ENCODE assay signal across 15 cellular contexts in the genomic region with DNA sequence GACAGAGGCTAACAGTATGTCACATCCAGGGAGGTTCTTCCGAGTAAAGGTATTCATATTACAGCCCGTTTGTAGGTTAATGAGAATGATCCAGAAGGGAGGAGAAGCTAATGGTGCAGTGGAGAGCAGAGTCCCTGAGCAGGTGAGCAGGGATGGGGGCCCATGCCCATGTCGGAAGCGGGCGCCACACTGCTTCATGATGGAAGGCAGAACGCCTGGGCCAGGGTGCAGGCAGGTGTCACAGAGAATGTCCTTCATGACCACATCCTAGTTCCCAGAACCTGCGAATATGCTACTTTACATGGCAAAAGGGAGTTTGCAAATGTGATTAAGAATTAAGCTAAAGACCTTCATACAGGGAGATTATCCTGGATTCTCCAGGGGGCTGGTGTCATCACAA. TPM values are rescaled to one million over a fixed set of nuclear protein-coding genes. Genes with fewer than 3 reads are reported as not detected.
DNase-seq lines count a peak whose midpoint lies in the region; ATAC-seq and TF ChIP-seq lines count a peak whose summit lies in the region.
"Had no signal": no experiment of that assay in that cellular context is flagged by ENCODE, and none has a peak within 500 bp of the region (broad histone marks: within the 10 kb centered on the region; RNA-seq: fewer than 3 reads in every experiment).

No MANE protein-coding gene starts in this region.

- peaks cover 14 to 24% of the 10 kb centered on the region in 2 donors for H3K27me3 Mint-ChIP-seq in CD8-positive, alpha-beta memory T cell
- H3K27me3 Mint-ChIP-seq in activated T-helper 2 cell treated with anti-CD3 and anti-CD28 coated beads, Interferon-gamma antibody, Interleukin-2, Interleukin-4, amounts not matched to agents 10 μg/mL and 5 μg/mL and 100 μg/mL, durations not matched to agents 14 hours and 24 hours and 36 hours (ENCODE audit: low read depth): peaks cover 49% of the 10 kb centered on the region
- peaks cover 37% of the 10 kb centered on the region for H3K27me3 Mint-ChIP-seq in nephron progenitor cell (ENCODE audit: low read depth, poor library complexity)
- H3K27me3 Mint-ChIP-seq in activated naive CD8-positive, alpha-beta T cell treated with anti-CD3 and anti-CD28 coated beads, Interleukin-2, amount 50 U/mL, for 24 hours: peaks cover 38% of the 10 kb centered on the region

- no peaks in the 10 kb centered on the region for H3K9me3 ChIP-seq in BLaER1
- no peaks in the 10 kb centered on the region for H3K9me3 ChIP-seq in CD8-positive, alpha-beta memory T cell (ENCODE audit: low read length)

- H3K9ac ChIP-seq in BLaER1: no peak overlapping the region

- POLR2A ChIA-PET in CD8-positive, alpha-beta memory T cell (lab: Charles Lee): no interaction called here

- intact Hi-C loops in activated T-helper 2 cell treated with anti-CD3 and anti-CD28 coated beads, Interferon-gamma antibody, Interleukin-2, Interleukin-4, amounts not matched to agents 10 μg/mL and 5 μg/mL and 100 μg/mL, durations not matched to agents 14 hours and 24 hours and 36 hours (cut with micrococcal nuclease): no loop called here

- CTCF ChIA-PET in CD8-positive, alpha-beta memory T cell (lab: Charles Lee): no interaction called here

- H3K4me3 Mint-ChIP-seq in CD8-positive, alpha-beta memory T cell: peak overlapping the region in 4 of 7 donors; percentile 6 to 82 (median 45)
- peak overlapping the region; percentile 0 for H3K4me3 Mint-ChIP-seq in activated T-helper 2 cell treated with anti-CD3 and anti-CD28 coated beads, Interferon-gamma antibody, Interleukin-2, Interleukin-4, amounts not matched to agents 10 μg/mL and 5 μg/mL and 100 μg/mL, durations not matched to agents 14 hours and 24 hours and 36 hours (ENCODE audit: low read depth)
- peak overlapping the region; percentile 14 for H3K4me3 Mint-ChIP-seq in nephron progenitor cell
- no peak overlapping the region for H3K4me3 Mint-ChIP-seq in activated naive CD8-positive, alpha-beta T cell treated with anti-CD3 and anti-CD28 coated beads, Interleukin-2, amount 50 U/mL, for 24 hours

- H3K4me3 ChIP-seq in BLaER1: no peak overlapping the region
- H3K4me3 ChIP-seq in CD8-positive, alpha-beta memory T cell (ENCODE audit: low read length): no peak overlapping the region

- no peak for TF ChIP-seq CTCF in nephron progenitor cell (IDR thresholded peaks at IDR 0.05)

- DNase-seq in CD8-positive, alpha-beta memory T cell: no peak
- DNase-seq in activated T-helper 2 cell treated with anti-CD3 and anti-CD28 coated beads, Interferon-gamma antibody, Interleukin-2, Interleukin-4, amounts not matched to agents 10 μg/mL and 5 μg/mL and 100 μg/mL, durations not matched to agents 14 hours and 24 hours and 36 hours (ENCODE audit: low spot score): no peak
- DNase-seq in nephron progenitor cell: no peak
- no peak for DNase-seq in Kasumi-1 (lab: John Stamatoyannopoulos, UW)
- no peak for DNase-seq in activated naive CD8-positive, alpha-beta T cell treated with anti-CD3 and anti-CD28 coated beads, Interleukin-2, amount 50 U/mL, for 24 hours
- no peak for DNase-seq in T1000 (lab: John Stamatoyannopoulos, UW)
- DNase-seq: CD8-positive, alpha-beta T cell; DND-41; HCEC 1CT; KBM-7; NCI-H1436; NCI-H2029; NCI-H510A treated with DMSO at 0.1 percent for 48 hours had no signal

- H3K27ac ChIP-seq in BLaER1: no peak overlapping the region
- H3K27ac ChIP-seq in CD8-positive, alpha-beta memory T cell (ENCODE audit: low read depth, low read length): no peak overlapping the region

- ATAC-seq in GM18498 (IDR thresholded peaks at IDR 0.05; ENCODE audit: unreplicated experiment): no peak
- no peak for ATAC-seq in activated naive CD8-positive, alpha-beta T cell treated with anti-CD3 and anti-CD28 coated beads, Interleukin-2, amount 50 U/mL, for 24 hours
- ATAC-seq: CD8-positive, alpha-beta T cell had no signal

- H3K27ac Mint-ChIP-seq in CD8-positive, alpha-beta memory T cell: peak overlapping the region in 1 of 8 donors; percentile 3
- no peak overlapping the region for H3K27ac Mint-ChIP-seq in activated T-helper 2 cell treated with anti-CD3 and anti-CD28 coated beads, Interferon-gamma antibody, Interleukin-2, Interleukin-4, amounts not matched to agents 10 μg/mL and 5 μg/mL and 100 μg/mL, durations not matched to agents 14 hours and 24 hours and 36 hours
- H3K27ac Mint-ChIP-seq in nephron progenitor cell: no peak overlapping the region
- no peak overlapping the region for H3K27ac Mint-ChIP-seq in activated naive CD8-positive, alpha-beta T cell treated with anti-CD3 and anti-CD28 coated beads, Interleukin-2, amount 50 U/mL, for 24 hours
- H3K27ac Mint-ChIP-seq: CD8-positive, alpha-beta T cell had no signal

- H3K4me2 ChIP-seq in BLaER1: 0 out of 2 replicates have a peak overlapping the region, but pooled peaks have one; percentile 87

- no peaks in the 10 kb centered on the region for H3K36me3 ChIP-seq in BLaER1
- no peaks in the 10 kb centered on the region for H3K36me3 ChIP-seq in CD8-positive, alpha-beta memory T cell (ENCODE audit: insufficient read depth, low read length)

- peaks cover 23% of the 10 kb centered on the region for H4K20me1 ChIP-seq in BLaER1

- H3K9me3 Mint-ChIP-seq in CD8-positive, alpha-beta memory T cell: no peaks in the 10 kb centered on the region
- peaks cover 5% of the 10 kb centered on the region for H3K9me3 Mint-ChIP-seq in activated T-helper 2 cell treated with anti-CD3 and anti-CD28 coated beads, Interferon-gamma antibody, Interleukin-2, Interleukin-4, amounts not matched to agents 10 μg/mL and 5 μg/mL and 100 μg/mL, durations not matched to agents 14 hours and 24 hours and 36 hours
- H3K9me3 Mint-ChIP-seq in nephron progenitor cell: peaks cover 14% of the 10 kb centered on the region
- H3K9me3 Mint-ChIP-seq in activated naive CD8-positive, alpha-beta T cell treated with anti-CD3 and anti-CD28 coated beads, Interleukin-2, amount 50 U/mL, for 24 hours: no peaks in the 10 kb centered on the region
- H3K9me3 Mint-ChIP-seq: CD8-positive, alpha-beta T cell had no signal

- no peaks in the 10 kb centered on the region for H3K27me3 ChIP-seq in BLaER1
- peaks cover 4% of the 10 kb centered on the region for H3K27me3 ChIP-seq in CD8-positive, alpha-beta memory T cell (ENCODE audit: insufficient read depth, low read length, poor library complexity, severe bottlenecking)

- H3K4me1 ChIP-seq in BLaER1: peaks cover 68% of the 10 kb centered on the region
- H3K4me1 ChIP-seq in CD8-positive, alpha-beta memory T cell (ENCODE audit: insufficient read depth, low read length): peaks cover 10% of the 10 kb centered on the region

- peaks cover 0 to 1% (median 0%) of the 10 kb centered on the region in 3 donors for H3K36me3 Mint-ChIP-seq in CD8-positive, alpha-beta memory T cell
- H3K36me3 Mint-ChIP-seq in activated T-helper 2 cell treated with anti-CD3 and anti-CD28 coated beads, Interferon-gamma antibody, Interleukin-2, Interleukin-4, amounts not matched to agents 10 μg/mL and 5 μg/mL and 100 μg/mL, durations not matched to agents 14 hours and 24 hours and 36 hours (ENCODE audit: low read depth): no peaks in the 10 kb centered on the region
- H3K36me3 Mint-ChIP-seq in nephron progenitor cell (ENCODE audit: low read depth): no peaks in the 10 kb centered on the region
- H3K36me3 Mint-ChIP-seq in activated naive CD8-positive, alpha-beta T cell treated with anti-CD3 and anti-CD28 coated beads, Interleukin-2, amount 50 U/mL, for 24 hours (ENCODE audit: low read depth): no peaks in the 10 kb centered on the region
- H3K36me3 Mint-ChIP-seq: CD8-positive, alpha-beta T cell had no signal

- H3K4me1 Mint-ChIP-seq in CD8-positive, alpha-beta memory T cell: peaks cover 12 to 35% (median 28%) of the 10 kb centered on the region in 3 donors
- H3K4me1 Mint-ChIP-seq in activated T-helper 2 cell treated with anti-CD3 and anti-CD28 coated beads, Interferon-gamma antibody, Interleukin-2, Interleukin-4, amounts not matched to agents 10 μg/mL and 5 μg/mL and 100 μg/mL, durations not matched to agents 14 hours and 24 hours and 36 hours (ENCODE audit: low read depth): peaks cover 7% of the 10 kb centered on the region
- H3K4me1 Mint-ChIP-seq in nephron progenitor cell: peaks cover 15% of the 10 kb centered on the region
- peaks cover 28% of the 10 kb centered on the region for H3K4me1 Mint-ChIP-seq in activated naive CD8-positive, alpha-beta T cell treated with anti-CD3 and anti-CD28 coated beads, Interleukin-2, amount 50 U/mL, for 24 hours

RNA-seq across cellular contexts. Expression of gene HES6, which starts 4.0 kb away (rescaled TPM):
- 1 to 10 TPM; 4.7 to 5.1 TPM for total RNA-seq in CD8-positive, alpha-beta memory T cell
- 2.2 TPM for polyA plus RNA-seq in CD8-positive, alpha-beta memory T cell
- 10.2 and 10.8 TPM in 2 replicates for total RNA-seq in activated T-helper 2 cell treated with anti-CD3 and anti-CD28 coated beads, Interferon-gamma antibody, Interleukin-2, Interleukin-4, amounts not matched to agents 10 μg/mL and 5 μg/mL and 100 μg/mL, durations not matched to agents 14 hours and 24 hours and 36 hours

RNA-seq across cellular contexts. Expression of gene ILKAP, which starts 32.4 kb away (rescaled TPM):
- total RNA-seq in CD8-positive, alpha-beta memory T cell: 10 to 100 TPM; 61.9 to 66.2 TPM
- 39.7 TPM for polyA plus RNA-seq in CD8-positive, alpha-beta memory T cell
- total RNA-seq in activated T-helper 2 cell treated with anti-CD3 and anti-CD28 coated beads, Interferon-gamma antibody, Interleukin-2, Interleukin-4, amounts not matched to agents 10 μg/mL and 5 μg/mL and 100 μg/mL, durations not matched to agents 14 hours and 24 hours and 36 hours: 67.1 and 71.3 TPM in 2 replicates

RNA-seq across cellular contexts. Expression of gene PER2, which starts 52.6 kb away (rescaled TPM):
- 10 to 100 TPM; 12.9 to 14.2 TPM for total RNA-seq in CD8-positive, alpha-beta memory T cell
- 4.3 TPM for polyA plus RNA-seq in CD8-positive, alpha-beta memory T cell
- total RNA-seq in activated T-helper 2 cell treated with anti-CD3 and anti-CD28 coated beads, Interferon-gamma antibody, Interleukin-2, Interleukin-4, amounts not matched to agents 10 μg/mL and 5 μg/mL and 100 μg/mL, durations not matched to agents 14 hours and 24 hours and 36 hours: 19.1 and 19.3 TPM in 2 replicates
